In genomic region chr18:60174832-60175231, GRCh38 we compare ENCODE assay signal across 7 cellular contexts.
"Had no signal": no experiment of that assay in that cellular context is flagged by ENCODE, and none has a peak within 500 bp of the region (broad histone marks: within the 10 kb centered on the region; RNA-seq: fewer than 3 reads in every experiment).

No MANE protein-coding gene starts in this region.

- H3K27ac ChIP-seq: HL-60, KMS-11 had no signal

- H3K9ac ChIP-seq: KMS-11 had no signal

- H3K4me2 ChIP-seq: KMS-11 had no signal

- FAIRE-seq: HTR-8/SVneo had no signal

- DNase-seq: Karpas-422, Kasumi-1, KBM-7, KG1 had no signal
